15 cellular contexts compared by ENCODE assay signal in the genomic region with DNA sequence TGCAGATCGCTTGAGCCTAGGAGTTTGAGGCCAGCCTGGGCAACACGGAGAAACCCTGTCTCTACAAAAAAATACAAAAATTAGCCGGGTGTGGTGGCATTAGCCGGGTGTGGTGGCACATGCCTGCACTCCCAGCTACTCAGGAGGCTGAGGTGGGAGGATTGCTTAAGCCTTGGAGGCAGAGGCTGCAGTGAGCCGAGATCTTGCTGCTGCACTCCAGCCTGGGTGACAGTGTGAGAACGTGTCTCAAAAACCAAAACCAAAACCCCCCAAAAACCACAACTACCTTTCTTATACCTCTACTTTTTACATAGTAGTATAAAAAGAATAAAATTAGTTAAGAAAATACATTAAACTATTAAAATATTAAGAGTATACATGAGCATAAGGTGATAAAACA.
DNase-seq lines count a peak whose midpoint lies in the region; ATAC-seq and TF ChIP-seq lines count a peak whose summit lies in the region.
"Had no signal": no experiment of that assay in that cellular context is flagged by ENCODE, and none has a peak within 500 bp of the region (broad histone marks: within the 10 kb centered on the region; RNA-seq: fewer than 3 reads in every experiment).

No MANE protein-coding gene starts in this region.

- H3K4me3 Mint-ChIP-seq in activated naive CD4-positive, alpha-beta T cell treated with anti-CD3 and anti-CD28 coated beads for 36 hours = no peak overlapping the region
- H3K4me3 Mint-ChIP-seq in T-helper 17 cell (peak overlapping the region; percentile 41), nephron progenitor cell (no peak overlapping the region)

- H3K4me3 ChIP-seq in spleen = no peak overlapping the region
- H3K4me3 ChIP-seq: left lung had no signal

- CTCF ChIA-PET in activated naive CD4-positive, alpha-beta T cell treated with anti-CD3 and anti-CD28 coated beads for 36 hours (lab: Charles Lee) = no interaction called here

- TF ChIP-seq CTCF in spleen (IDR thresholded peaks at IDR 0.05 in 8 of 11, conservative IDR thresholded peaks at IDR 0.05 in 3 of 11) (no peak), nephron progenitor cell (IDR thresholded peaks at IDR 0.05) (no peak)

- peaks cover 54% of the 10 kb centered on the region for H3K4me1 Mint-ChIP-seq in activated naive CD4-positive, alpha-beta T cell treated with anti-CD3 and anti-CD28 coated beads for 36 hours (ENCODE audit: low read depth)
- peaks cover 27% of the 10 kb centered on the region for H3K4me1 Mint-ChIP-seq in T-helper 17 cell
- no peaks in the 10 kb centered on the region for H3K4me1 Mint-ChIP-seq in nephron progenitor cell

- no peaks in the 10 kb centered on the region for H3K27me3 ChIP-seq in spleen (replicated peaks in 1 of 7)
- H3K27me3 ChIP-seq: left lung had no signal

- no peaks in the 10 kb centered on the region for H3K9me3 ChIP-seq in T-helper 17 cell (ENCODE audit: control insufficient read depth, low read length, poor library complexity, severe bottlenecking)
- H3K9me3 ChIP-seq in spleen = no peaks in the 10 kb centered on the region
- H3K9me3 ChIP-seq: left lung, psoas muscle had no signal

- no peaks in the 10 kb centered on the region for H3K9me3 Mint-ChIP-seq in activated naive CD4-positive, alpha-beta T cell treated with anti-CD3 and anti-CD28 coated beads for 36 hours
- H3K9me3 Mint-ChIP-seq in nephron progenitor cell = no peaks in the 10 kb centered on the region

- peaks cover 12 to 60% (median 29%) of the 10 kb centered on the region in 6 donors for H3K4me1 ChIP-seq in spleen

- TF ChIP-seq POLR2A in spleen (IDR thresholded peaks at IDR 0.05) = no peak

- H3K27ac ChIP-seq in spleen = peak overlapping the region in 5 of 8 donors; percentile 32 to 78 (median 71)
- H3K27ac ChIP-seq: WERI-Rb-1 had no signal

- intact Hi-C loops in activated naive CD4-positive, alpha-beta T cell treated with anti-CD3 and anti-CD28 coated beads for 36 hours (cut with micrococcal nuclease) = loop anchor here (1.0 kb wide), 1 partner anchor 25 kb away; no protein-coding TSS in a partner anchor
- intact Hi-C loops in spleen (cut with DNase I; ENCODE audit: low total_unique reads) = no loop called here

- ATAC-seq in HG02571 (IDR thresholded peaks at IDR 0.05; ENCODE audit: unreplicated experiment) (peak; percentile 46), T-helper 17 cell (no peak)
- ATAC-seq: left lung, psoas muscle had no signal

- peaks cover 0 to 40% (median 6%) of the 10 kb centered on the region in 6 donors for H3K36me3 ChIP-seq in spleen

- WGBS in spleen, 5 donors = 73 to 86% (median 79%) methylated on average over 6 of the region's 6 CpGs

- H3K27ac Mint-ChIP-seq in activated naive CD4-positive, alpha-beta T cell treated with anti-CD3 and anti-CD28 coated beads for 36 hours = no peak overlapping the region
- H3K27ac Mint-ChIP-seq in T-helper 17 cell (peak overlapping the region; percentile 97), nephron progenitor cell (no peak overlapping the region)

- DNase-seq in activated naive CD4-positive, alpha-beta T cell treated with anti-CD3 and anti-CD28 coated beads for 36 hours = peak; percentile 27
- DNase-seq in activated naive CD4-positive, alpha-beta T cell treated with Interleukin-2 at 50 U/mL for 16 hours = no peak
- DNase-seq in T-helper 17 cell = no peak
- DNase-seq in spleen = peak; percentile 57
- no peak for DNase-seq in ureter (ENCODE audit: low spot score)
- no peak for DNase-seq in nephron progenitor cell
- DNase-seq in stimulated activated naive CD4-positive, alpha-beta T cell (lab: John Stamatoyannopoulos, UW) = no peak
- DNase-seq: GDM1; left lung; NCI-H2107; NCI-H82; psoas muscle; stimulated activated CD4-positive, alpha-beta T cell treated with anti-CD3 and anti-CD28 coated beads, Interleukin-12 subunit alpha, Interleukin-12 subunit beta, amount 100 ng/mL, for 4 hours; WERI-Rb-1 had no signal

- H3K27me3 Mint-ChIP-seq in activated naive CD4-positive, alpha-beta T cell treated with anti-CD3 and anti-CD28 coated beads for 36 hours (ENCODE audit: low read depth) = no peaks in the 10 kb centered on the region
- H3K27me3 Mint-ChIP-seq in T-helper 17 cell (no peaks in the 10 kb centered on the region), nephron progenitor cell (ENCODE audit: low read depth, poor library complexity) (no peaks in the 10 kb centered on the region)

- peaks cover 22% of the 10 kb centered on the region for H3K36me3 Mint-ChIP-seq in activated naive CD4-positive, alpha-beta T cell treated with anti-CD3 and anti-CD28 coated beads for 36 hours (ENCODE audit: low read depth)
- H3K36me3 Mint-ChIP-seq in T-helper 17 cell (ENCODE audit: low read depth) (peaks cover 9% of the 10 kb centered on the region), nephron progenitor cell (ENCODE audit: low read depth) (peaks cover 21% of the 10 kb centered on the region)

Comparison
In these comparisons a context has a peak if more than half of its experiments do, and no peak if none do; other contexts are left out.
1. DNase-seq: peak in activated naive CD4-positive, alpha-beta T cell treated with anti-CD3 and anti-CD28 coated beads for 36 hours (single experiment) and spleen (single experiment); none in activated naive CD4-positive, alpha-beta T cell treated with Interleukin-2 at 50 U/mL for 16 hours (single experiment), T-helper 17 cell (0 of 3), ureter (single experiment), nephron progenitor cell (single experiment) and stimulated activated naive CD4-positive, alpha-beta T cell (0 of 6).